In the genomic region with DNA sequence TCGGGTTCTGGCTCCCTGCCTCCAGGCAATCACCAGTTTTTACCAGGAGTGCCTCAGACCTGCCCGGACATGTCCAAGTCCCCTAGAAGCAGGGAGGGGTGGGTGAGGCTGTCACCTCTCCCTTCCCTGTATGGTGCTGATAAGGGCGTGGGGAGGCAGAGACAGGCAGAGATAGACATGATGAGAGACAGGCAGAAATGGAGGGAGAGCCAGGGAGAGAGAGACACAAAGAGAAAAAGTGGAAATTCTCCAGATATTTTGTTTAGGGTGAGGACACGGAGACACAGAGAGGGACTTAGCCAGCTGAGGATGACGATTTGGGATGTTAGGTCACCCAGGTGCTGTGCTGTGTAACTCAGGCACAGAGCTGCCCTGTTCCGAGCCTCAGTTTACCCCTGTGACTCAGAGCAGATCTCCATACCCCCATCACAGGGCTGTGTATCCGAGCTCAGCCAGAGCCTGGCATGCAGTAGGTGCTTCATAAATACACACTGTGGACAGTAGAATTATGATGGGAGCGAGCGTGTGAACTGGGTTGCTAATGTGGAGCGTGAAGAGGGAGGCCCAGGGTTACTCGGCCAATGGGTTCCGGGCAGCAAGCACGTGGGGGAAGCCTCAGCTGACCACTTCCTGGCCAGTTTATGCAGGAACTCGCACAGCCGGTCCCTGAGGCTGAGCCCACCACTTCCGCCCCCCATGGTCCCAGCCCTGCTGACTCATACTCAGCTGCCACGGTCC, we compare ENCODE assay signal across 1 cellular context.
TF ChIP-seq lines count a peak whose summit lies in the region.

No MANE protein-coding gene starts in this region.

TF ChIP-seq in HepG2, 621 proteins besides CTCF, POLR2A, EP300 and RAD21 (continued from another document and continues in another):
- TF ChIP-seq, protein P1, sequence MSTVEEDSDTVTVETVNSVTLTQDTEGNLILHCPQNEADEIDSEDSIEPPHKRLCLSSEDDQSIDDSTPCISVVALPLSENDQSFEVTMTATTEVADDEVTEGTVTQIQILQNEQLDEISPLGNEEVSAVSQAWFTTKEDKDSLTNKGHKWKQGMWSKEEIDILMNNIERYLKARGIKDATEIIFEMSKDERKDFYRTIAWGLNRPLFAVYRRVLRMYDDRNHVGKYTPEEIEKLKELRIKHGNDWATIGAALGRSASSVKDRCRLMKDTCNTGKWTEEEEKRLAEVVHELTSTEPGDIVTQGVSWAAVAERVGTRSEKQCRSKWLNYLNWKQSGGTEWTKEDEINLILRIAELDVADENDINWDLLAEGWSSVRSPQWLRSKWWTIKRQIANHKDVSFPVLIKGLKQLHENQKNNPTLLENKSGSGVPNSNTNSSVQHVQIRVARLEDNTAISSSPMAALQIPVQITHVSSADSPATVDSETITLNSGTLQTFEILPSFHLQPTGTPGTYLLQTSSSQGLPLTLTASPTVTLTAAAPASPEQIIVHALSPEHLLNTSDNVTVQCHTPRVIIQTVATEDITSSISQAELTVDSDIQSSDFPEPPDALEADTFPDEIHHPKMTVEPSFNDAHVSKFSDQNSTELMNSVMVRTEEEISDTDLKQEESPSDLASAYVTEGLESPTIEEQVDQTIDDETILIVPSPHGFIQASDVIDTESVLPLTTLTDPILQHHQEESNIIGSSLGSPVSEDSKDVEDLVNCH (CRISPR knock-in tag; IDR thresholded peaks at IDR 0.05), result no peak
- TF ChIP-seq JDP2 (CRISPR knock-in tag; IDR thresholded peaks at IDR 0.05; ENCODE audit: borderline replicate concordance) (no peak), ZSCAN29 (CRISPR knock-in tag; conservative IDR thresholded peaks at IDR 0.05) (no peak), BCL6 (CRISPR knock-in tag; IDR thresholded peaks at IDR 0.05) (peak; percentile 88), CHD4 (IDR thresholded peaks at IDR 0.05; ENCODE audit: borderline replicate concordance, low read length) (no peak), MED1 (CRISPR knock-in tag; IDR thresholded peaks at IDR 0.05) (peak; percentile 99), ATM (IDR thresholded peaks at IDR 0.05; ENCODE audit: borderline replicate concordance) (no peak), PPARG (CRISPR knock-in tag; conservative IDR thresholded peaks at IDR 0.05) (no peak), ZNF350 (CRISPR knock-in tag; IDR thresholded peaks at IDR 0.05; ENCODE audit: borderline replicate concordance, low read depth) (no peak; the same call in 1 of the 2 replicates), ZNF816 (CRISPR knock-in tag; IDR thresholded peaks at IDR 0.05; ENCODE audit: borderline replicate concordance) (peak; percentile 86), ZNF83 (CRISPR knock-in tag; IDR thresholded peaks at IDR 0.05; ENCODE audit: borderline replicate concordance) (no peak), ZMYM3 (CRISPR knock-in tag; IDR thresholded peaks at IDR 0.05) (peak; percentile 81), ZNF33A (CRISPR knock-in tag; IDR thresholded peaks at IDR 0.05; ENCODE audit: borderline replicate concordance) (0 out of 2 replicates have a peak, but pooled peaks have one; percentile 58), SOX6 (IDR thresholded peaks at IDR 0.05) (no peak), SOX6 (CRISPR knock-in tag; IDR thresholded peaks at IDR 0.05) (peak; percentile 88), ZNF343 (CRISPR knock-in tag; IDR thresholded peaks at IDR 0.05) (no peak), ZKSCAN5 (CRISPR knock-in tag; IDR thresholded peaks at IDR 0.05) (no peak), KDM5A (IDR thresholded peaks at IDR 0.05; ENCODE audit: borderline replicate concordance, low read length) (0 out of 2 replicates have a peak, but pooled peaks have one; percentile 27), ZNF263 (CRISPR knock-in tag; IDR thresholded peaks at IDR 0.05) (peak; percentile 63), ZNF747 (CRISPR knock-in tag; IDR thresholded peaks at IDR 0.05; ENCODE audit: borderline replicate concordance) (0 out of 2 replicates have a peak, but pooled peaks have one; percentile 41), HDAC2 (CRISPR knock-in tag; IDR thresholded peaks at IDR 0.05) (peak; percentile 69; the same call in 1 of the 2 replicates), ZNF567 (CRISPR knock-in tag; IDR thresholded peaks at IDR 0.05; ENCODE audit: borderline replicate concordance) (no peak), REL (CRISPR knock-in tag; conservative IDR thresholded peaks at IDR 0.05) (no peak)
- TF ChIP-seq, protein P2, sequence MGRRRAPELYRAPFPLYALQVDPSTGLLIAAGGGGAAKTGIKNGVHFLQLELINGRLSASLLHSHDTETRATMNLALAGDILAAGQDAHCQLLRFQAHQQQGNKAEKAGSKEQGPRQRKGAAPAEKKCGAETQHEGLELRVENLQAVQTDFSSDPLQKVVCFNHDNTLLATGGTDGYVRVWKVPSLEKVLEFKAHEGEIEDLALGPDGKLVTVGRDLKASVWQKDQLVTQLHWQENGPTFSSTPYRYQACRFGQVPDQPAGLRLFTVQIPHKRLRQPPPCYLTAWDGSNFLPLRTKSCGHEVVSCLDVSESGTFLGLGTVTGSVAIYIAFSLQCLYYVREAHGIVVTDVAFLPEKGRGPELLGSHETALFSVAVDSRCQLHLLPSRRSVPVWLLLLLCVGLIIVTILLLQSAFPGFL (CRISPR knock-in tag; IDR thresholded peaks at IDR 0.05), result no peak
- TF ChIP-seq, protein P3, sequence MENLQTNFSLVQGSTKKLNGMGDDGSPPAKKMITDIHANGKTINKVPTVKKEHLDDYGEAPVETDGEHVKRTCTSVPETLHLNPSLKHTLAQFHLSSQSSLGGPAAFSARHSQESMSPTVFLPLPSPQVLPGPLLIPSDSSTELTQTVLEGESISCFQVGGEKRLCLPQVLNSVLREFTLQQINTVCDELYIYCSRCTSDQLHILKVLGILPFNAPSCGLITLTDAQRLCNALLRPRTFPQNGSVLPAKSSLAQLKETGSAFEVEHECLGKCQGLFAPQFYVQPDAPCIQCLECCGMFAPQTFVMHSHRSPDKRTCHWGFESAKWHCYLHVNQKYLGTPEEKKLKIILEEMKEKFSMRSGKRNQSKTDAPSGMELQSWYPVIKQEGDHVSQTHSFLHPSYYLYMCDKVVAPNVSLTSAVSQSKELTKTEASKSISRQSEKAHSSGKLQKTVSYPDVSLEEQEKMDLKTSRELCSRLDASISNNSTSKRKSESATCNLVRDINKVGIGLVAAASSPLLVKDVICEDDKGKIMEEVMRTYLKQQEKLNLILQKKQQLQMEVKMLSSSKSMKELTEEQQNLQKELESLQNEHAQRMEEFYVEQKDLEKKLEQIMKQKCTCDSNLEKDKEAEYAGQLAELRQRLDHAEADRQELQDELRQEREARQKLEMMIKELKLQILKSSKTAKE (CRISPR knock-in tag; IDR thresholded peaks at IDR 0.05; ENCODE audit: borderline replicate concordance), result peak; percentile 94
- TF ChIP-seq, protein P4, sequence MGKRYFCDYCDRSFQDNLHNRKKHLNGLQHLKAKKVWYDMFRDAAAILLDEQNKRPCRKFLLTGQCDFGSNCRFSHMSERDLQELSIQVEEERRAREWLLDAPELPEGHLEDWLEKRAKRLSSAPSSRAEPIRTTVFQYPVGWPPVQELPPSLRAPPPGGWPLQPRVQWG (CRISPR knock-in tag; IDR thresholded peaks at IDR 0.05; ENCODE audit: borderline replicate concordance, low read depth), result no peak
- TF ChIP-seq, protein P5, sequence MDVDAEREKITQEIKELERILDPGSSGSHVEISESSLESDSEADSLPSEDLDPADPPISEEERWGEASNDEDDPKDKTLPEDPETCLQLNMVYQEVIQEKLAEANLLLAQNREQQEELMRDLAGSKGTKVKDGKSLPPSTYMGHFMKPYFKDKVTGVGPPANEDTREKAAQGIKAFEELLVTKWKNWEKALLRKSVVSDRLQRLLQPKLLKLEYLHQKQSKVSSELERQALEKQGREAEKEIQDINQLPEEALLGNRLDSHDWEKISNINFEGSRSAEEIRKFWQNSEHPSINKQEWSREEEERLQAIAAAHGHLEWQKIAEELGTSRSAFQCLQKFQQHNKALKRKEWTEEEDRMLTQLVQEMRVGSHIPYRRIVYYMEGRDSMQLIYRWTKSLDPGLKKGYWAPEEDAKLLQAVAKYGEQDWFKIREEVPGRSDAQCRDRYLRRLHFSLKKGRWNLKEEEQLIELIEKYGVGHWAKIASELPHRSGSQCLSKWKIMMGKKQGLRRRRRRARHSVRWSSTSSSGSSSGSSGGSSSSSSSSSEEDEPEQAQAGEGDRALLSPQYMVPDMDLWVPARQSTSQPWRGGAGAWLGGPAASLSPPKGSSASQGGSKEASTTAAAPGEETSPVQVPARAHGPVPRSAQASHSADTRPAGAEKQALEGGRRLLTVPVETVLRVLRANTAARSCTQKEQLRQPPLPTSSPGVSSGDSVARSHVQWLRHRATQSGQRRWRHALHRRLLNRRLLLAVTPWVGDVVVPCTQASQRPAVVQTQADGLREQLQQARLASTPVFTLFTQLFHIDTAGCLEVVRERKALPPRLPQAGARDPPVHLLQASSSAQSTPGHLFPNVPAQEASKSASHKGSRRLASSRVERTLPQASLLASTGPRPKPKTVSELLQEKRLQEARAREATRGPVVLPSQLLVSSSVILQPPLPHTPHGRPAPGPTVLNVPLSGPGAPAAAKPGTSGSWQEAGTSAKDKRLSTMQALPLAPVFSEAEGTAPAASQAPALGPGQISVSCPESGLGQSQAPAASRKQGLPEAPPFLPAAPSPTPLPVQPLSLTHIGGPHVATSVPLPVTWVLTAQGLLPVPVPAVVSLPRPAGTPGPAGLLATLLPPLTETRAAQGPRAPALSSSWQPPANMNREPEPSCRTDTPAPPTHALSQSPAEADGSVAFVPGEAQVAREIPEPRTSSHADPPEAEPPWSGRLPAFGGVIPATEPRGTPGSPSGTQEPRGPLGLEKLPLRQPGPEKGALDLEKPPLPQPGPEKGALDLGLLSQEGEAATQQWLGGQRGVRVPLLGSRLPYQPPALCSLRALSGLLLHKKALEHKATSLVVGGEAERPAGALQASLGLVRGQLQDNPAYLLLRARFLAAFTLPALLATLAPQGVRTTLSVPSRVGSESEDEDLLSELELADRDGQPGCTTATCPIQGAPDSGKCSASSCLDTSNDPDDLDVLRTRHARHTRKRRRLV (CRISPR knock-in tag; IDR thresholded peaks at IDR 0.05), result peak; percentile 67; the same call in 1 of the 2 replicates
- TF ChIP-seq, protein P6, sequence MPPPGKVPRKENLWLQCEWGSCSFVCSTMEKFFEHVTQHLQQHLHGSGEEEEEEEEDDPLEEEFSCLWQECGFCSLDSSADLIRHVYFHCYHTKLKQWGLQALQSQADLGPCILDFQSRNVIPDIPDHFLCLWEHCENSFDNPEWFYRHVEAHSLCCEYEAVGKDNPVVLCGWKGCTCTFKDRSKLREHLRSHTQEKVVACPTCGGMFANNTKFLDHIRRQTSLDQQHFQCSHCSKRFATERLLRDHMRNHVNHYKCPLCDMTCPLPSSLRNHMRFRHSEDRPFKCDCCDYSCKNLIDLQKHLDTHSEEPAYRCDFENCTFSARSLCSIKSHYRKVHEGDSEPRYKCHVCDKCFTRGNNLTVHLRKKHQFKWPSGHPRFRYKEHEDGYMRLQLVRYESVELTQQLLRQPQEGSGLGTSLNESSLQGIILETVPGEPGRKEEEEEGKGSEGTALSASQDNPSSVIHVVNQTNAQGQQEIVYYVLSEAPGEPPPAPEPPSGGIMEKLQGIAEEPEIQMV (CRISPR knock-in tag; IDR thresholded peaks at IDR 0.05; ENCODE audit: low read depth), result peak; percentile 95
- TF ChIP-seq, protein P7, sequence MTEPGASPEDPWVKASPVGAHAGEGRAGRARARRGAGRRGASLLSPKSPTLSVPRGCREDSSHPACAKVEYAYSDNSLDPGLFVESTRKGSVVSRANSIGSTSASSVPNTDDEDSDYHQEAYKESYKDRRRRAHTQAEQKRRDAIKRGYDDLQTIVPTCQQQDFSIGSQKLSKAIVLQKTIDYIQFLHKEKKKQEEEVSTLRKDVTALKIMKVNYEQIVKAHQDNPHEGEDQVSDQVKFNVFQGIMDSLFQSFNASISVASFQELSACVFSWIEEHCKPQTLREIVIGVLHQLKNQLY (CRISPR knock-in tag; IDR thresholded peaks at IDR 0.05), result peak; percentile 42; the same call in 1 of the 2 replicates
- TF ChIP-seq, protein P8, sequence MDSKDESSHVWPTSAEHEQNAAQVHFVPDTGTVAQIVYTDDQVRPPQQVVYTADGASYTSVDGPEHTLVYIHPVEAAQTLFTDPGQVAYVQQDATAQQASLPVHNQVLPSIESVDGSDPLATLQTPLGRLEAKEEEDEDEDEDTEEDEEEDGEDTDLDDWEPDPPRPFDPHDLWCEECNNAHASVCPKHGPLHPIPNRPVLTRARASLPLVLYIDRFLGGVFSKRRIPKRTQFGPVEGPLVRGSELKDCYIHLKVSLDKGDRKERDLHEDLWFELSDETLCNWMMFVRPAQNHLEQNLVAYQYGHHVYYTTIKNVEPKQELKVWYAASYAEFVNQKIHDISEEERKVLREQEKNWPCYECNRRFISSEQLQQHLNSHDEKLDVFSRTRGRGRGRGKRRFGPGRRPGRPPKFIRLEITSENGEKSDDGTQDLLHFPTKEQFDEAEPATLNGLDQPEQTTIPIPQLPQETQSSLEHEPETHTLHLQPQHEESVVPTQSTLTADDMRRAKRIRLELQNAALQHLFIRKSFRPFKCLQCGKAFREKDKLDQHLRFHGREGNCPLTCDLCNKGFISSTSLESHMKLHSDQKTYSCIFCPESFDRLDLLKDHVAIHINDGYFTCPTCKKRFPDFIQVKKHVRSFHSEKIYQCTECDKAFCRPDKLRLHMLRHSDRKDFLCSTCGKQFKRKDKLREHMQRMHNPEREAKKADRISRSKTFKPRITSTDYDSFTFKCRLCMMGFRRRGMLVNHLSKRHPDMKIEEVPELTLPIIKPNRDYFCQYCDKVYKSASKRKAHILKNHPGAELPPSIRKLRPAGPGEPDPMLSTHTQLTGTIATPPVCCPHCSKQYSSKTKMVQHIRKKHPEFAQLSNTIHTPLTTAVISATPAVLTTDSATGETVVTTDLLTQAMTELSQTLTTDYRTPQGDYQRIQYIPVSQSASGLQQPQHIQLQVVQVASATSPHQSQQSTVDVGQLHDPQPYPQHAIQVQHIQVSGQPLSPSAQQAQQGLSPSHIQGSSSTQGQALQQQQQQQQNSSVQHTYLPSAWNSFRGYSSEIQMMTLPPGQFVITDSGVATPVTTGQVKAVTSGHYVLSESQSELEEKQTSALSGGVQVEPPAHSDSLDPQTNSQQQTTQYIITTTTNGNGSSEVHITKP (CRISPR knock-in tag; IDR thresholded peaks at IDR 0.05; ENCODE audit: low read depth), result 0 out of 2 replicates have a peak, but pooled peaks have one; percentile 29
- TF ChIP-seq, protein P9, sequence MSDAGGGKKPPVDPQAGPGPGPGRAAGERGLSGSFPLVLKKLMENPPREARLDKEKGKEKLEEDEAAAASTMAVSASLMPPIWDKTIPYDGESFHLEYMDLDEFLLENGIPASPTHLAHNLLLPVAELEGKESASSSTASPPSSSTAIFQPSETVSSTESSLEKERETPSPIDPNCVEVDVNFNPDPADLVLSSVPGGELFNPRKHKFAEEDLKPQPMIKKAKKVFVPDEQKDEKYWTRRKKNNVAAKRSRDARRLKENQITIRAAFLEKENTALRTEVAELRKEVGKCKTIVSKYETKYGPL (CRISPR knock-in tag; IDR thresholded peaks at IDR 0.05), result no peak
- TF ChIP-seq, protein P10, sequence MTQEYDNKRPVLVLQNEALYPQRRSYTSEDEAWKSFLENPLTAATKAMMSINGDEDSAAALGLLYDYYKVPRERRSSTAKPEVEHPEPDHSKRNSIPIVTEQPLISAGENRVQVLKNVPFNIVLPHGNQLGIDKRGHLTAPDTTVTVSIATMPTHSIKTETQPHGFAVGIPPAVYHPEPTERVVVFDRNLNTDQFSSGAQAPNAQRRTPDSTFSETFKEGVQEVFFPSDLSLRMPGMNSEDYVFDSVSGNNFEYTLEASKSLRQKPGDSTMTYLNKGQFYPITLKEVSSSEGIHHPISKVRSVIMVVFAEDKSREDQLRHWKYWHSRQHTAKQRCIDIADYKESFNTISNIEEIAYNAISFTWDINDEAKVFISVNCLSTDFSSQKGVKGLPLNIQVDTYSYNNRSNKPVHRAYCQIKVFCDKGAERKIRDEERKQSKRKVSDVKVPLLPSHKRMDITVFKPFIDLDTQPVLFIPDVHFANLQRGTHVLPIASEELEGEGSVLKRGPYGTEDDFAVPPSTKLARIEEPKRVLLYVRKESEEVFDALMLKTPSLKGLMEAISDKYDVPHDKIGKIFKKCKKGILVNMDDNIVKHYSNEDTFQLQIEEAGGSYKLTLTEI (CRISPR knock-in tag; conservative IDR thresholded peaks at IDR 0.05), result no peak
- TF ChIP-seq, protein P11, sequence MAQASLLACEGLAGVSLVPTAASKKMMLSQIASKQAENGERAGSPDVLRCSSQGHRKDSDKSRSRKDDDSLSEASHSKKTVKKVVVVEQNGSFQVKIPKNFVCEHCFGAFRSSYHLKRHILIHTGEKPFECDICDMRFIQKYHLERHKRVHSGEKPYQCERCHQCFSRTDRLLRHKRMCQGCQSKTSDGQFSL (CRISPR knock-in tag; IDR thresholded peaks at IDR 0.05), result no peak
